In the genomic region with DNA sequence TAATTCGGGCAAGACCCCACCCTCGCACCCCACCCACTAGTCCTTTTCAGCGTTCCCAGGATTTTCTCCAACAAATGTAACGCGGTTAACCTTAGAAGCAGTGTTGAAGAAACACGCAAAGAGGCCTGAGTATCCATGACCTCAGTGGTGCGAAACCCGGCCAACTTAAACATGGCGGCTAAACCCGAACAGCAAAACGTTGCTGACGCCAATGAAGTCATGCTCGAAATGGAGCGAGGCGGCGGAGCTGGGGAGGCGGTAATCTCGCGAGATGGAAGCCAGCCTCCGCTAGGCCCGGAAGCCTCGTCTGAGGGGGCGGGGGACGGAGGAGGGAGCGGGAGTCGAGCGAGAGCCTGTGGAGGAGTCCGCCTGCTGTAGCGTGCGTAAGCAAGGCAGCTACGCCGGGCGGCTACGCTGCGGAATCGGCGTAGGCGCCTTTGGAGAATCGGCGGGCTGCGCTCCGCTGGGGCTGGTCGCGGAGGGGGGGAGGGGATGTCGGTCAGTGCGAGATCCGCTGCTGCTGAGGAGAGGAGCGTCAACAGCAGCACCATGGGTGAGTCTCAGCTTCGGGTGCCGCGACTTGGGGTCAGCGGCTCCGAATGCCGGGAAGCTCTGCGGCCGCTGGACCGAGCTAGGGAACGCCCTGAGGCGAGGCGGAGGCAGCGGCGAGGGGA, we compare ENCODE assay signal across 1 cellular context.
A peak's percentile ranks its signal among the peaks of the same experiment; 100 is the strongest.
TF ChIP-seq lines count a peak whose summit lies in the region.

A gene (plus strand): TSS at position 340 of the 674 bp plus-strand sequence. CDS start 153 bp downstream, at position 493.

TF ChIP-seq in K562, 482 proteins besides CTCF, POLR2A, EP300 and RAD21 (continued from another document and continues in another):
- TF ChIP-seq, protein P1, sequence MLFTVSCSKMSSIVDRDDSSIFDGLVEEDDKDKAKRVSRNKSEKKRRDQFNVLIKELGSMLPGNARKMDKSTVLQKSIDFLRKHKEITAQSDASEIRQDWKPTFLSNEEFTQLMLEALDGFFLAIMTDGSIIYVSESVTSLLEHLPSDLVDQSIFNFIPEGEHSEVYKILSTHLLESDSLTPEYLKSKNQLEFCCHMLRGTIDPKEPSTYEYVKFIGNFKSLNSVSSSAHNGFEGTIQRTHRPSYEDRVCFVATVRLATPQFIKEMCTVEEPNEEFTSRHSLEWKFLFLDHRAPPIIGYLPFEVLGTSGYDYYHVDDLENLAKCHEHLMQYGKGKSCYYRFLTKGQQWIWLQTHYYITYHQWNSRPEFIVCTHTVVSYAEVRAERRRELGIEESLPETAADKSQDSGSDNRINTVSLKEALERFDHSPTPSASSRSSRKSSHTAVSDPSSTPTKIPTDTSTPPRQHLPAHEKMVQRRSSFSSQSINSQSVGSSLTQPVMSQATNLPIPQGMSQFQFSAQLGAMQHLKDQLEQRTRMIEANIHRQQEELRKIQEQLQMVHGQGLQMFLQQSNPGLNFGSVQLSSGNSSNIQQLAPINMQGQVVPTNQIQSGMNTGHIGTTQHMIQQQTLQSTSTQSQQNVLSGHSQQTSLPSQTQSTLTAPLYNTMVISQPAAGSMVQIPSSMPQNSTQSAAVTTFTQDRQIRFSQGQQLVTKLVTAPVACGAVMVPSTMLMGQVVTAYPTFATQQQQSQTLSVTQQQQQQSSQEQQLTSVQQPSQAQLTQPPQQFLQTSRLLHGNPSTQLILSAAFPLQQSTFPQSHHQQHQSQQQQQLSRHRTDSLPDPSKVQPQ (CRISPR knock-in tag; IDR thresholded peaks at IDR 0.05; ENCODE audit: borderline replicate concordance) = no peak
- TF ChIP-seq ZNF197 (CRISPR knock-in tag; IDR thresholded peaks at IDR 0.05; ENCODE audit: low read depth) (peak; percentile 83; the same call in 1 of the 2 replicates), ARHGAP35 (IDR thresholded peaks at IDR 0.05; ENCODE audit: partially characterized antibody) (peak; percentile 97), ZNF445 (CRISPR knock-in tag; IDR thresholded peaks at IDR 0.05; ENCODE audit: low read depth) (no peak), KDM5B (IDR thresholded peaks at IDR 0.05; ENCODE audit: insufficient replicate concordance, low read depth, low read length) (peak; percentile 69), SREBF2 (CRISPR knock-in tag; IDR thresholded peaks at IDR 0.05) (no peak), BRCA1 (IDR thresholded peaks at IDR 0.05) (no peak), BRCA1 (CRISPR knock-in tag; IDR thresholded peaks at IDR 0.05) (no peak), TARDBP (IDR thresholded peaks at IDR 0.05) (no peak), CC2D1A (IDR thresholded peaks at IDR 0.05) (peak; percentile 88), ZNF12 (CRISPR knock-in tag; IDR thresholded peaks at IDR 0.05) (peak; percentile 86), HNRNPL (IDR thresholded peaks at IDR 0.05; ENCODE audit: low read depth, low read length) (peak; percentile 100), PTTG1 (tag; IDR thresholded peaks at IDR 0.05; ENCODE audit: low read depth) (no peak), ZNF644 (tag; IDR thresholded peaks at IDR 0.05; ENCODE audit: low read depth) (peak; percentile 70; the same call in 1 of the 2 replicates), RFX1 (IDR thresholded peaks at IDR 0.05) (no peak), ETV6 (IDR thresholded peaks at IDR 0.05; ENCODE audit: borderline replicate concordance in 1 of 2, low read depth in 2 of 2, low read length in 1 of 2) (no peak), ETV6 (CRISPR knock-in tag; IDR thresholded peaks at IDR 0.05; ENCODE audit: borderline replicate concordance) (no peak), ZNF766 (CRISPR knock-in tag; conservative IDR thresholded peaks at IDR 0.05) (peak; percentile 90; the same call in 1 of the 2 replicates), MYC (IDR thresholded peaks at IDR 0.05; ENCODE audit: low read depth, low read length) (peak; percentile 85), MYC (CRISPR knock-in tag; IDR thresholded peaks at IDR 0.05; ENCODE audit: borderline replicate concordance, low read depth) (no peak), EHMT2 (IDR thresholded peaks at IDR 0.05) (peak; percentile 43; the same call in 1 of the 2 replicates), ZNF347 (CRISPR knock-in tag; IDR thresholded peaks at IDR 0.05; ENCODE audit: low read depth) (no peak), ATF7 (IDR thresholded peaks at IDR 0.05) (peak; percentile 89), POLR2AphosphoS2 (IDR thresholded peaks at IDR 0.05; ENCODE audit: low read length) (peak; percentile 48; the same call in 1 of the 2 replicates), ZKSCAN8 (CRISPR knock-in tag; IDR thresholded peaks at IDR 0.05) (no peak), CSDE1 (IDR thresholded peaks at IDR 0.05) (peak in 1 of 2 experiments; percentile 90; a peak in 2 of 4 replicates), NRF1 (conservative IDR thresholded peaks at IDR 0.05 in 1 of 2, IDR thresholded peaks at IDR 0.05 in 1 of 2) (peak; percentile 76 to 82), SMAD3 (CRISPR knock-in tag; conservative IDR thresholded peaks at IDR 0.05) (0 out of 2 replicates have a peak, but pooled peaks have one; percentile 20), MAFF (IDR thresholded peaks at IDR 0.05; ENCODE audit: low read length) (peak; percentile 60; the same call in 1 of the 2 replicates), TEAD4 (IDR thresholded peaks at IDR 0.05; ENCODE audit: low read length) (peak; percentile 25), TEAD4 (CRISPR knock-in tag; IDR thresholded peaks at IDR 0.05; ENCODE audit: borderline replicate concordance) (no peak), KLF1 (tag; IDR thresholded peaks at IDR 0.05) (no peak), ADNP (tag; IDR thresholded peaks at IDR 0.05) (no peak), RUNX1 (IDR thresholded peaks at IDR 0.05; ENCODE audit: low read depth) (no peak), TAF7 (tag; IDR thresholded peaks at IDR 0.05) (peak; percentile 96), CCAR2 (IDR thresholded peaks at IDR 0.05; ENCODE audit: low read depth, low read length) (no peak), CHD2 (IDR thresholded peaks at IDR 0.05; ENCODE audit: low read depth, low read length) (peak; percentile 98), ATF1 (CRISPR knock-in tag; IDR thresholded peaks at IDR 0.05) (no peak), ATF1 (tag; IDR thresholded peaks at IDR 0.05) (peak; percentile 92), SMAD4 (CRISPR knock-in tag; conservative IDR thresholded peaks at IDR 0.05) (no peak), HNRNPH1 (optimal IDR thresholded peaks at IDR 0.05; ENCODE audit: low read depth, low read length) (peak; percentile 98), HOXB6 (CRISPR knock-in tag; IDR thresholded peaks at IDR 0.05; ENCODE audit: borderline replicate concordance) (no peak), MXI1 (IDR thresholded peaks at IDR 0.05; ENCODE audit: low read depth, low read length) (peak; percentile 42; the same call in 1 of the 2 replicates), NR2C2 (CRISPR knock-in tag; IDR thresholded peaks at IDR 0.05) (no peak), NR2C2 (tag; IDR thresholded peaks at IDR 0.05) (peak; percentile 80), KLF6 (CRISPR knock-in tag; IDR thresholded peaks at IDR 0.05; ENCODE audit: borderline replicate concordance) (peak; percentile 92; the same call in 1 of the 2 replicates)
- TF ChIP-seq, protein P2, sequence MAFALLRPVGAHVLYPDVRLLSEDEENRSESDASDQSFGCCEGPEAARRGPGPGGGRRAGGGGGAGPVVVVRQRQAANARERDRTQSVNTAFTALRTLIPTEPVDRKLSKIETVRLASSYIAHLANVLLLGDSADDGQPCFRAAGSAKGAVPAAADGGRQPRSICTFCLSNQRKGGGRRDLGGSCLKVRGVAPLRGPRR (CRISPR knock-in tag; IDR thresholded peaks at IDR 0.05) = no peak
- TF ChIP-seq, protein P3, sequence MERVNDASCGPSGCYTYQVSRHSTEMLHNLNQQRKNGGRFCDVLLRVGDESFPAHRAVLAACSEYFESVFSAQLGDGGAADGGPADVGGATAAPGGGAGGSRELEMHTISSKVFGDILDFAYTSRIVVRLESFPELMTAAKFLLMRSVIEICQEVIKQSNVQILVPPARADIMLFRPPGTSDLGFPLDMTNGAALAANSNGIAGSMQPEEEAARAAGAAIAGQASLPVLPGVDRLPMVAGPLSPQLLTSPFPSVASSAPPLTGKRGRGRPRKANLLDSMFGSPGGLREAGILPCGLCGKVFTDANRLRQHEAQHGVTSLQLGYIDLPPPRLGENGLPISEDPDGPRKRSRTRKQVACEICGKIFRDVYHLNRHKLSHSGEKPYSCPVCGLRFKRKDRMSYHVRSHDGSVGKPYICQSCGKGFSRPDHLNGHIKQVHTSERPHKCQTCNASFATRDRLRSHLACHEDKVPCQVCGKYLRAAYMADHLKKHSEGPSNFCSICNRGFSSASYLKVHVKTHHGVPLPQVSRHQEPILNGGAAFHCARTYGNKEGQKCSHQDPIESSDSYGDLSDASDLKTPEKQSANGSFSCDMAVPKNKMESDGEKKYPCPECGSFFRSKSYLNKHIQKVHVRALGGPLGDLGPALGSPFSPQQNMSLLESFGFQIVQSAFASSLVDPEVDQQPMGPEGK (CRISPR knock-in tag; IDR thresholded peaks at IDR 0.05; ENCODE audit: borderline replicate concordance) = no peak
- TF ChIP-seq, protein P4, sequence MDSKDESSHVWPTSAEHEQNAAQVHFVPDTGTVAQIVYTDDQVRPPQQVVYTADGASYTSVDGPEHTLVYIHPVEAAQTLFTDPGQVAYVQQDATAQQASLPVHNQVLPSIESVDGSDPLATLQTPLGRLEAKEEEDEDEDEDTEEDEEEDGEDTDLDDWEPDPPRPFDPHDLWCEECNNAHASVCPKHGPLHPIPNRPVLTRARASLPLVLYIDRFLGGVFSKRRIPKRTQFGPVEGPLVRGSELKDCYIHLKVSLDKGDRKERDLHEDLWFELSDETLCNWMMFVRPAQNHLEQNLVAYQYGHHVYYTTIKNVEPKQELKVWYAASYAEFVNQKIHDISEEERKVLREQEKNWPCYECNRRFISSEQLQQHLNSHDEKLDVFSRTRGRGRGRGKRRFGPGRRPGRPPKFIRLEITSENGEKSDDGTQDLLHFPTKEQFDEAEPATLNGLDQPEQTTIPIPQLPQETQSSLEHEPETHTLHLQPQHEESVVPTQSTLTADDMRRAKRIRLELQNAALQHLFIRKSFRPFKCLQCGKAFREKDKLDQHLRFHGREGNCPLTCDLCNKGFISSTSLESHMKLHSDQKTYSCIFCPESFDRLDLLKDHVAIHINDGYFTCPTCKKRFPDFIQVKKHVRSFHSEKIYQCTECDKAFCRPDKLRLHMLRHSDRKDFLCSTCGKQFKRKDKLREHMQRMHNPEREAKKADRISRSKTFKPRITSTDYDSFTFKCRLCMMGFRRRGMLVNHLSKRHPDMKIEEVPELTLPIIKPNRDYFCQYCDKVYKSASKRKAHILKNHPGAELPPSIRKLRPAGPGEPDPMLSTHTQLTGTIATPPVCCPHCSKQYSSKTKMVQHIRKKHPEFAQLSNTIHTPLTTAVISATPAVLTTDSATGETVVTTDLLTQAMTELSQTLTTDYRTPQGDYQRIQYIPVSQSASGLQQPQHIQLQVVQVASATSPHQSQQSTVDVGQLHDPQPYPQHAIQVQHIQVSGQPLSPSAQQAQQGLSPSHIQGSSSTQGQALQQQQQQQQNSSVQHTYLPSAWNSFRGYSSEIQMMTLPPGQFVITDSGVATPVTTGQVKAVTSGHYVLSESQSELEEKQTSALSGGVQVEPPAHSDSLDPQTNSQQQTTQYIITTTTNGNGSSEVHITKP (IDR thresholded peaks at IDR 0.05; ENCODE audit: partially characterized antibody) = no peak
- TF ChIP-seq, protein P5, sequence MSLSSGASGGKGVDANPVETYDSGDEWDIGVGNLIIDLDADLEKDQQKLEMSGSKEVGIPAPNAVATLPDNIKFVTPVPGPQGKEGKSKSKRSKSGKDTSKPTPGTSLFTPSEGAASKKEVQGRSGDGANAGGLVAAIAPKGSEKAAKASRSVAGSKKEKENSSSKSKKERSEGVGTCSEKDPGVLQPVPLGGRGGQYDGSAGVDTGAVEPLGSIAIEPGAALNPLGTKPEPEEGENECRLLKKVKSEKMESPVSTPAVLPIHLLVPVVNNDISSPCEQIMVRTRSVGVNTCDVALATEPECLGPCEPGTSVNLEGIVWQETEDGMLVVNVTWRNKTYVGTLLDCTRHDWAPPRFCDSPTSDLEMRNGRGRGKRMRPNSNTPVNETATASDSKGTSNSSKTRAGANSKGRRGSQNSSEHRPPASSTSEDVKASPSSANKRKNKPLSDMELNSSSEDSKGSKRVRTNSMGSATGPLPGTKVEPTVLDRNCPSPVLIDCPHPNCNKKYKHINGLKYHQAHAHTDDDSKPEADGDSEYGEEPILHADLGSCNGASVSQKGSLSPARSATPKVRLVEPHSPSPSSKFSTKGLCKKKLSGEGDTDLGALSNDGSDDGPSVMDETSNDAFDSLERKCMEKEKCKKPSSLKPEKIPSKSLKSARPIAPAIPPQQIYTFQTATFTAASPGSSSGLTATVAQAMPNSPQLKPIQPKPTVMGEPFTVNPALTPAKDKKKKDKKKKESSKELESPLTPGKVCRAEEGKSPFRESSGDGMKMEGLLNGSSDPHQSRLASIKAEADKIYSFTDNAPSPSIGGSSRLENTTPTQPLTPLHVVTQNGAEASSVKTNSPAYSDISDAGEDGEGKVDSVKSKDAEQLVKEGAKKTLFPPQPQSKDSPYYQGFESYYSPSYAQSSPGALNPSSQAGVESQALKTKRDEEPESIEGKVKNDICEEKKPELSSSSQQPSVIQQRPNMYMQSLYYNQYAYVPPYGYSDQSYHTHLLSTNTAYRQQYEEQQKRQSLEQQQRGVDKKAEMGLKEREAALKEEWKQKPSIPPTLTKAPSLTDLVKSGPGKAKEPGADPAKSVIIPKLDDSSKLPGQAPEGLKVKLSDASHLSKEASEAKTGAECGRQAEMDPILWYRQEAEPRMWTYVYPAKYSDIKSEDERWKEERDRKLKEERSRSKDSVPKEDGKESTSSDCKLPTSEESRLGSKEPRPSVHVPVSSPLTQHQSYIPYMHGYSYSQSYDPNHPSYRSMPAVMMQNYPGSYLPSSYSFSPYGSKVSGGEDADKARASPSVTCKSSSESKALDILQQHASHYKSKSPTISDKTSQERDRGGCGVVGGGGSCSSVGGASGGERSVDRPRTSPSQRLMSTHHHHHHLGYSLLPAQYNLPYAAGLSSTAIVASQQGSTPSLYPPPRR (CRISPR knock-in tag; IDR thresholded peaks at IDR 0.05; ENCODE audit: borderline replicate concordance) = no peak
- TF ChIP-seq, protein P6, sequence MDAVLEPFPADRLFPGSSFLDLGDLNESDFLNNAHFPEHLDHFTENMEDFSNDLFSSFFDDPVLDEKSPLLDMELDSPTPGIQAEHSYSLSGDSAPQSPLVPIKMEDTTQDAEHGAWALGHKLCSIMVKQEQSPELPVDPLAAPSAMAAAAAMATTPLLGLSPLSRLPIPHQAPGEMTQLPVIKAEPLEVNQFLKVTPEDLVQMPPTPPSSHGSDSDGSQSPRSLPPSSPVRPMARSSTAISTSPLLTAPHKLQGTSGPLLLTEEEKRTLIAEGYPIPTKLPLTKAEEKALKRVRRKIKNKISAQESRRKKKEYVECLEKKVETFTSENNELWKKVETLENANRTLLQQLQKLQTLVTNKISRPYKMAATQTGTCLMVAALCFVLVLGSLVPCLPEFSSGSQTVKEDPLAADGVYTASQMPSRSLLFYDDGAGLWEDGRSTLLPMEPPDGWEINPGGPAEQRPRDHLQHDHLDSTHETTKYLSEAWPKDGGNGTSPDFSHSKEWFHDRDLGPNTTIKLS (IDR thresholded peaks at IDR 0.05; ENCODE audit: borderline replicate concordance, low read depth) = peak; percentile 86
- TF ChIP-seq, protein P7, sequence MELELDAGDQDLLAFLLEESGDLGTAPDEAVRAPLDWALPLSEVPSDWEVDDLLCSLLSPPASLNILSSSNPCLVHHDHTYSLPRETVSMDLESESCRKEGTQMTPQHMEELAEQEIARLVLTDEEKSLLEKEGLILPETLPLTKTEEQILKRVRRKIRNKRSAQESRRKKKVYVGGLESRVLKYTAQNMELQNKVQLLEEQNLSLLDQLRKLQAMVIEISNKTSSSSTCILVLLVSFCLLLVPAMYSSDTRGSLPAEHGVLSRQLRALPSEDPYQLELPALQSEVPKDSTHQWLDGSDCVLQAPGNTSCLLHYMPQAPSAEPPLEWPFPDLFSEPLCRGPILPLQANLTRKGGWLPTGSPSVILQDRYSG (tag; conservative IDR thresholded peaks at IDR 0.05; ENCODE audit: low read depth) = peak; percentile 48; the same call in 1 of the 2 replicates
